Comparison of ENCODE assay signal across 8 cellular contexts in the genomic region with DNA sequence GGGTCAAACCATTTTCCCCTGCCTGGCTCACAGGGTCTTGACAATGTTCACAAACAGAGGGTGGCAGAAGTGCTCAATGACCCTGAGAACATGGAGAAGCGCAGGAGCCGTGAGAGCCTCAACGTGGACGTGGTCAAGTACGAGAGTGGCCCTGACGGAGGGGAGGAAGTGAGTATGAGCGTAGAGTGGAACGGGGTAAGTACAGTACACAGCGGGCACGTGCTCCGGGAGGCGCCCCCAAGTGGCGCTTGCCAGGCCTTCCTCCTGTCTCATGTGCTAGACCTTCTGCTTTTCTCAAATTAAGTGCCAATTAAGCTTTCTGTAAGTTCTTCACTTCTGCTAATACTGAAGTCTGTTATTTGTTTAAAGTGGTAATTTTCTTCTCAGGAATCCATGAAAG. TPM values are rescaled to one million over a fixed set of nuclear protein-coding genes. Genes with fewer than 3 reads are reported as not detected.
A peak's percentile ranks its signal among the peaks of the same experiment; 100 is the strongest.
DNase-seq lines count a peak whose midpoint lies in the region; ATAC-seq, FAIRE-seq and TF ChIP-seq lines count a peak whose summit lies in the region.

No MANE protein-coding gene starts in this region.

- no peak overlapping the region for H3K27ac Mint-ChIP-seq in astrocyte (ENCODE audit: unreplicated experiment)
- peak overlapping the region; percentile 79 for H3K27ac Mint-ChIP-seq in stimulated activated naive CD8-positive, alpha-beta T cell treated with anti-CD3 and anti-CD28 coated beads, Interleukin-15, Interleukin-2, amounts not matched to agents 100 ng/mL and 50 ng/mL, for 24 hours

- H3K4me1 ChIP-seq in astrocyte (ENCODE audit: insufficient read depth, low read length): no peaks in the 10 kb centered on the region

- H3K27me3 ChIP-seq in astrocyte (ENCODE audit: insufficient read depth, low read length): no peaks in the 10 kb centered on the region

- no peak overlapping the region for H3K27ac ChIP-seq in astrocyte (ENCODE audit: low read depth, low read length)

- peak overlapping the region; percentile 21 for H3K9ac ChIP-seq in astrocyte (ENCODE audit: low read length)

- peaks cover 62% of the 10 kb centered on the region for H4K20me1 ChIP-seq in astrocyte (ENCODE audit: insufficient read depth, low read length)

- H3K4me3 ChIP-seq in HFF-Myc (replicated peaks; ENCODE audit: low read depth, low read length): no peak overlapping the region
- no peak overlapping the region for H3K4me3 ChIP-seq in astrocyte (ENCODE audit: insufficient read depth, low read depth, low read length)

- peaks cover 12% of the 10 kb centered on the region for H3K36me3 Mint-ChIP-seq in astrocyte (ENCODE audit: low read depth, unreplicated experiment)
- peaks cover 60% of the 10 kb centered on the region for H3K36me3 Mint-ChIP-seq in stimulated activated naive CD8-positive, alpha-beta T cell treated with anti-CD3 and anti-CD28 coated beads, Interleukin-15, Interleukin-2, amounts not matched to agents 100 ng/mL and 50 ng/mL, for 24 hours (ENCODE audit: low read depth)

- peak; percentile 83 for ATAC-seq in left lobe of liver
- no peak for ATAC-seq in HG03520 (IDR thresholded peaks at IDR 0.05; ENCODE audit: unreplicated experiment)

- POLR2A ChIA-PET in GM10248 (lab: Yijun Ruan, JAX): no interaction called here

- H2AFZ ChIP-seq in astrocyte (ENCODE audit: low read depth, low read length): no peak overlapping the region

- peaks cover 41% of the 10 kb centered on the region for H3K79me2 ChIP-seq in astrocyte (ENCODE audit: insufficient read depth, low read length)

- CTCF ChIA-PET in GM10248 (lab: Yijun Ruan, JAX): interaction anchor here (0.6 to 1.9 kb wide), 11 partner anchors 9 to 108 kb away, joined by 3 to 7 read pairs (median 4); no protein-coding TSS in a partner anchor

- no peak for FAIRE-seq in astrocyte (lab: Jason Lieb, UNC)

- H3K36me3 ChIP-seq in astrocyte (ENCODE audit: insufficient read depth, low read length): peaks cover 77% of the 10 kb centered on the region

- DNase-seq in GM10248 (ENCODE audit: extremely low spot score): peak; percentile 79
- DNase-seq in HFF-Myc (ENCODE audit: extremely low read depth, low read depth): peak; percentile 10
- peak; percentile 8 for DNase-seq in RPMI8226
- peak; percentile 10 for DNase-seq in astrocyte (ENCODE audit: low read depth)
- no peak for DNase-seq in left lobe of liver (ENCODE audit: low spot score)
- no peak for DNase-seq in DMS79 treated with DMSO at 0.1 percent for 48 hours (lab: John Stamatoyannopoulos, UW)

- H3K4me1 Mint-ChIP-seq in astrocyte (ENCODE audit: low read depth, unreplicated experiment): no peaks in the 10 kb centered on the region
- peaks cover 9% of the 10 kb centered on the region for H3K4me1 Mint-ChIP-seq in stimulated activated naive CD8-positive, alpha-beta T cell treated with anti-CD3 and anti-CD28 coated beads, Interleukin-15, Interleukin-2, amounts not matched to agents 100 ng/mL and 50 ng/mL, for 24 hours (ENCODE audit: low read depth)

- no peak overlapping the region for H3K4me3 Mint-ChIP-seq in astrocyte (ENCODE audit: unreplicated experiment)
- H3K4me3 Mint-ChIP-seq in stimulated activated naive CD8-positive, alpha-beta T cell treated with anti-CD3 and anti-CD28 coated beads, Interleukin-15, Interleukin-2, amounts not matched to agents 100 ng/mL and 50 ng/mL, for 24 hours: no peak overlapping the region

- H3K27me3 Mint-ChIP-seq in astrocyte (ENCODE audit: low read depth, unreplicated experiment): no peaks in the 10 kb centered on the region
- no peaks in the 10 kb centered on the region for H3K27me3 Mint-ChIP-seq in stimulated activated naive CD8-positive, alpha-beta T cell treated with anti-CD3 and anti-CD28 coated beads, Interleukin-15, Interleukin-2, amounts not matched to agents 100 ng/mL and 50 ng/mL, for 24 hours

- no peak overlapping the region for H3K4me2 ChIP-seq in astrocyte (ENCODE audit: low read length)

- TF ChIP-seq CTCF in GM10248 (IDR thresholded peaks at IDR 0.05; ENCODE audit: control extremely low read depth, extremely low read depth, low read depth, missing control alignments): peak; percentile 56
- TF ChIP-seq CTCF in HFF-Myc (IDR thresholded peaks at IDR 0.05; ENCODE audit: low read depth, low read length, missing control alignments): peak; percentile 59
- peak; percentile 47 for TF ChIP-seq CTCF in astrocyte (IDR thresholded peaks at IDR 0.05; ENCODE audit: insufficient read depth, low read depth, low read length)

- no peaks in the 10 kb centered on the region for H3K9me3 ChIP-seq in astrocyte (ENCODE audit: insufficient read depth, low read depth, low read length)

- no peaks in the 10 kb centered on the region for H3K9me3 Mint-ChIP-seq in astrocyte (ENCODE audit: unreplicated experiment)
- H3K9me3 Mint-ChIP-seq in stimulated activated naive CD8-positive, alpha-beta T cell treated with anti-CD3 and anti-CD28 coated beads, Interleukin-15, Interleukin-2, amounts not matched to agents 100 ng/mL and 50 ng/mL, for 24 hours: no peaks in the 10 kb centered on the region

RNA-seq across cellular contexts. Expression of gene XRCC3, which starts 35.9 kb away (rescaled TPM):
- total RNA-seq in astrocyte: 2.3 and 5.2 TPM in 2 replicates
- total RNA-seq in left lobe of liver: 1.2 TPM

RNA-seq across cellular contexts. Expression of gene ZFYVE21, which starts 36.3 kb away (rescaled TPM):
- total RNA-seq in astrocyte (41.7 and 42.0 TPM in 2 replicates), left lobe of liver (25.2 TPM)

RNA-seq across cellular contexts. Expression of gene KLC1, which starts 50.3 kb away (rescaled TPM):
- 226 and 238 TPM in 2 replicates for total RNA-seq in astrocyte
- total RNA-seq in left lobe of liver: 56.6 TPM

Comparison
In these comparisons a context has a peak if more than half of its experiments do, and no peak if none do; other contexts are left out.
1. DNase-seq: peak in GM10248 (single experiment), HFF-Myc (single experiment), RPMI8226 (single experiment) and astrocyte (single experiment); none in left lobe of liver (single experiment) and DMS79 treated with DMSO at 0.1 percent for 48 hours (single experiment).
2. Peak in every context shown above with its lines, with median percentiles within 50 percentile points of each other: CTCF ChIP-seq.